8 cellular contexts compared by ENCODE assay signal in the genomic region with DNA sequence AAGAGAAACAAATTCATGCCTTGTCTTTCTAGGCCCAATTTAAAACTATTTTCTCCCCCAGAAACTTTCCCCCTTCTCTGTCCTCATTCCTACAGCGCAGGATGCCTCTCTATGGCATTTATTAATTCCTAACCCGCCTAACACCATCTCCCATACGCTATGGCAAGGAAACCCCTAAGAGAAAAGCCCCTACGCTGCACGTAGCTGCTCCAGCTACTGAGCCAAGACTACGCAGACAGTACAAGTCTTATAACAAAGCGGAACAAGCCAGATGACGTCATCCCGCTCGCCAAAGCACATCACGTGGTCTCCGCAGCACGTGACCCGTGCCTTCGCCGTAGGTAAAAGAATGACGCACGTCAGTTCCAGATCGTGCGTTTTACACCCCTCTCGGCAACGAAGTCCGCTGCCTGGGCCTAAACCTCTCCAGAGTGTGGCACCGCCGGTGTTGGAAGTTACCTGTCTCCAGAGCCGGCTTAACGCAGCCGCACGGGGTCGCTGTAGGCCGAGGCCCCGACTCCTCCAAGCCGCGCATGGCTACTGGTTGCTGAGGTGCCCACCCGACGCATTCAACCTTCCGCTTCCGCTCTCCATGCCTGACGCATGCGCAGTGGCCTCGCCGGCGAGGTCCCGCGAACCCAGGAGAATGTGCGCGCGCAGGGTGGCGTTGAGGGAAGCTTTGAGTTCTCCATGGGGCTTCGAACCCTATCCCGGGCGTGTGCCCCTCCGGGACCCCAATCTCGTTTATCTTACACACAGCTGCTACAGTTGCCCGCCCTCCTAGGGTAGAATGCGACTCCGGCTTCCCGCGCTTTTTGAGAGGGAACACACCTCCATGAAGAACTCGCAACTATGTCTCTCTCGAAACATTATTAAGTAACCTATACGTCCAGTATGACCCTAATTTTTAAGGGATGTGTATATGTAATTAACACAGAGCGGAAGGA. TPM values are rescaled to one million over a fixed set of nuclear protein-coding genes. Genes with fewer than 3 reads are reported as not detected.
A peak's percentile ranks its signal among the peaks of the same experiment; 100 is the strongest.
DNase-seq lines count a peak whose midpoint lies in the region; ATAC-seq and TF ChIP-seq lines count a peak whose summit lies in the region.

A gene with protein sequence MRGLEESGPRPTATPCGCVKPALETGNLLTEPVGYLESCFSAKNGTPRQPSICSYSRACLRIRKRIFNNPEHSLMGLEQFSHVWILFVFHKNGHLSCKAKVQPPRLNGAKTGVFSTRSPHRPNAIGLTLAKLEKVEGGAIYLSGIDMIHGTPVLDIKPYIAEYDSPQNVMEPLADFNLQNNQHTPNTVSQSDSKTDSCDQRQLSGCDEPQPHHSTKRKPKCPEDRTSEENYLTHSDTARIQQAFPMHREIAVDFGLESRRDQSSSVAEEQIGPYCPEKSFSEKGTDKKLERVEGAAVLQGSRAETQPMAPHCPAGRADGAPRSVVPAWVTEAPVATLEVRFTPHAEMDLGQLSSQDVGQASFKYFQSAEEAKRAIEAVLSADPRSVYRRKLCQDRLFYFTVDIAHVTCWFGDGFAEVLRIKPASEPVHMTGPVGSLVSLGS (minus strand): TSS at position 542 of the 947 bp plus-strand sequence. CDS start 7 bp downstream, at position 535.

- TF ChIP-seq POLR2A in Raji (IDR thresholded peaks at IDR 0.05; ENCODE audit: insufficient read depth, low read depth, low read length) = peak; percentile 87

- H3K27me3 Mint-ChIP-seq in nephron progenitor cell (ENCODE audit: low read depth, poor library complexity) = peaks cover 53% of the 10 kb centered on the region
- H3K27me3 Mint-ChIP-seq in stimulated activated naive CD8-positive, alpha-beta T cell treated with anti-CD3 and anti-CD28 coated beads, Interleukin-15, amount 100 ng/mL, for 72 hours = no peaks in the 10 kb centered on the region

- H3K9ac ChIP-seq in Loucy (ENCODE audit: low read depth, low read length, poor library complexity, severe bottlenecking) = peak within 1 kb of the TSS; percentile 90

- no peaks in the 10 kb centered on the region for H3K9me3 Mint-ChIP-seq in nephron progenitor cell
- H3K9me3 Mint-ChIP-seq in stimulated activated naive CD8-positive, alpha-beta T cell treated with anti-CD3 and anti-CD28 coated beads, Interleukin-15, amount 100 ng/mL, for 72 hours = no peaks in the 10 kb centered on the region

- DNase-seq in G401 (ENCODE audit: low spot score) (peak; percentile 97), H7 (peak; percentile 94), fibroblast of the conjunctiva (ENCODE audit: low read depth) (peak; percentile 98), nephron progenitor cell (peak; percentile 98)
- peak; percentile 96 for DNase-seq in activated effector memory CD4-positive, alpha-beta T cell treated with Interleukin-2 at 50 U/mL for 16 hours
- DNase-seq in stimulated activated naive CD8-positive, alpha-beta T cell treated with anti-CD3 and anti-CD28 coated beads, Interleukin-15, amount 100 ng/mL, for 72 hours = peak; percentile 98

- H3K27me3 ChIP-seq in H7 (ENCODE audit: control insufficient read depth, insufficient read depth, low read length) (no peaks in the 10 kb centered on the region; the same call in 1 of the 2 replicates), Loucy (ENCODE audit: insufficient read depth, low read length, poor library complexity, severe bottlenecking) (no peaks in the 10 kb centered on the region)

- peak within 1 kb of the TSS; percentile 91 for H3K4me3 Mint-ChIP-seq in nephron progenitor cell
- peak within 1 kb of the TSS; percentile 91 to 95 for H3K4me3 Mint-ChIP-seq in stimulated activated naive CD8-positive, alpha-beta T cell treated with anti-CD3 and anti-CD28 coated beads, Interleukin-15, amount 100 ng/mL, for 72 hours

- peak within 1 kb of the TSS; percentile 99 for H2AFZ ChIP-seq in Loucy (ENCODE audit: low read length)

- peaks cover under 1% of the 10 kb centered on the region for H4K20me1 ChIP-seq in Loucy (ENCODE audit: insufficient read depth, low read length, poor library complexity, severe bottlenecking)

- H3K4me1 Mint-ChIP-seq in nephron progenitor cell = peaks cover 12% of the 10 kb centered on the region
- peaks cover 46% of the 10 kb centered on the region for H3K4me1 Mint-ChIP-seq in stimulated activated naive CD8-positive, alpha-beta T cell treated with anti-CD3 and anti-CD28 coated beads, Interleukin-15, amount 100 ng/mL, for 72 hours

- H3K36me3 Mint-ChIP-seq in nephron progenitor cell (ENCODE audit: low read depth) = peaks cover 5% of the 10 kb centered on the region

- in situ Hi-C loops in G401 (cut with HindIII; ENCODE audit: low sequenced_read_pairs) = no loop called here

- H3K4me1 ChIP-seq in Loucy (ENCODE audit: insufficient read depth, low read length, poor library complexity, severe bottlenecking) = peaks cover 22% of the 10 kb centered on the region

- H3K9me3 ChIP-seq in Loucy (ENCODE audit: insufficient read depth, low read depth, low read length) = no peaks in the 10 kb centered on the region

- TF ChIP-seq CTCF in Loucy (conservative IDR thresholded peaks at IDR 0.05; ENCODE audit: low read length) = peak; percentile 95
- peak; percentile 58 for TF ChIP-seq CTCF in nephron progenitor cell (IDR thresholded peaks at IDR 0.05)

- peak within 1 kb of the TSS; percentile 96 for H3K4me2 ChIP-seq in Loucy (ENCODE audit: low read depth, low read length, poor library complexity, severe bottlenecking)

- peak; percentile 87 for ATAC-seq in stimulated activated naive CD8-positive, alpha-beta T cell treated with anti-CD3 and anti-CD28 coated beads, Interleukin-15, amount 100 ng/mL, for 72 hours

- H3K9me2 ChIP-seq in Loucy (replicated peaks; ENCODE audit: low read depth, low read length) = no peaks in the 10 kb centered on the region

- peak within 1 kb of the TSS; percentile 70 for H3K4me3 ChIP-seq in H7 (ENCODE audit: insufficient read depth, low read depth, low read length)
- H3K4me3 ChIP-seq in Loucy (ENCODE audit: low read length, poor library complexity, severe bottlenecking) = peak within 1 kb of the TSS; percentile 95

- H3K79me2 ChIP-seq in Loucy (ENCODE audit: insufficient read depth, low read length) = peaks cover 12% of the 10 kb centered on the region

- H3K27ac Mint-ChIP-seq in nephron progenitor cell = peak within 1 kb of the TSS; percentile 99
- H3K27ac Mint-ChIP-seq in stimulated activated naive CD8-positive, alpha-beta T cell treated with anti-CD3 and anti-CD28 coated beads, Interleukin-15, amount 100 ng/mL, for 72 hours = peak within 1 kb of the TSS; percentile 98 to 100

- peaks cover 3% of the 10 kb centered on the region; the same call in 1 of the 2 replicates for H3F3A ChIP-seq in Loucy (ENCODE audit: low read depth)

- H3K36me3 ChIP-seq in H7 (replicated peaks; ENCODE audit: control insufficient read depth, insufficient read depth, low read length) (no peaks in the 10 kb centered on the region), Loucy (ENCODE audit: insufficient read depth, low read length) (peaks cover 11% of the 10 kb centered on the region; the same call in 1 of the 2 replicates)

RNA-seq across cellular contexts. Expression of the gene that starts here (rescaled TPM):
- 15.1 and 15.6 TPM in 2 replicates for total RNA-seq in G401 (2014; rRNA removed; shearing (Covaris generic))
- 4.3 and 5.9 TPM in 2 replicates for total RNA-seq in H7 (2014; rRNA removed; shearing (Covaris generic))

Comparison
In these comparisons a context has a peak if more than half of its experiments do, and no peak if none do; other contexts are left out.
1. Peak in every context shown above with its lines: DNase-seq, ATAC-seq and H3K4me3 ChIP-seq.